Comparison of ENCODE assay signal across 8 cellular contexts in the genomic region with DNA sequence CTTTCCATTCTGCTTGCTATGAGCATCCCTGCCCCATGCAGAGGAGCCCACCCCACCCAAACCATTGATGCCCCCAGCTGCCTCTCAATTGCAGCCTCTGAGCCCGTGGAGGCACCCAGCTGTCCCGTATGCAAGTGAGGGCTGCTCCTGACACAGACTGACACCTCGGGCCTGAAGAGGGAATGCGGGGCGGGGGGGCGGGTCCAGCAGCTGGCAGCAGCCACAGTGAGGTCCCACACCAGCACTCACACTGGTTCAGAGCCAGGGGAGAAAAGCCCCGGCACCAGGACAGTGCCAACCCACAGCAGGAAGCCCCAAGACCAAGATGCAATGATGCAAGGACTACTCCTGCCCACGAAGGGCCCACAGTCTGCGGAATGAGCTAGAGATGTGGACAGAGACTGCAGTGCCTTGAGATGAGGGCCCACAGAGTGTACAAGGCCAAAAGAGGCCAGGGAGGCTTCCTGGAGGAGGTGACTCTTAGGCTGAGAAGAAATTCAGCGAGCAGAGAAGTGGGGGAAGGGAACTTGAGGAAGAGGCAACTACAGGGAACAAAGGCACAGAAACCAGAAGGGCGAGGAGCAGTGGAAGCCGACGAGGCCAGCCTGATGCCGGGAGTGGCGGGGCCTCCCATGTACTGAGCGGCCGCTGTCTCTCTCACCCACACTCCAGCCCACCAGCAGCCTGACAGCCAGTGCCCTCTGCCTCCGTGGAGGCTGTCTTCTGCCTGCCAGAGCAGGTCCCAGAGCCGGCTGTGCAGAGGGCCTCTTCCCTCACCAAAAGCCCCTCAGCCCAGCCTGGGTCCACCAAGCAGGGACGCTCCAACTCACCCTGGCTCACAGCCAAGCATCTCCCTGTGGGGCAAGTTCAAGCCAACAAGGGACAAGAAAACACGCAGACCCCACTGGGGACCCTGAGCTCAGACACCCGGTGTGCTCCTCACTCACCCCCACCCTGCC. TPM values are rescaled to one million over a fixed set of nuclear protein-coding genes. Genes with fewer than 3 reads are reported as not detected.
A peak's percentile ranks its signal among the peaks of the same experiment; 100 is the strongest.
DNase-seq lines count a peak whose midpoint lies in the region; ATAC-seq, FAIRE-seq and TF ChIP-seq lines count a peak whose summit lies in the region.

No MANE protein-coding gene starts in this region.

- H3K4me3 Mint-ChIP-seq in Calu3 (ENCODE audit: low read depth, unreplicated experiment): peak overlapping the region; percentile 64
- peak overlapping the region; percentile 75 to 96 (median 91) for H3K4me3 Mint-ChIP-seq in IgD-negative memory B cell
- H3K4me3 Mint-ChIP-seq in naive B cell: peak overlapping the region; percentile 23 to 88 (median 78)

- H3K27ac ChIP-seq in K562 (ENCODE audit: extremely low read depth, low read depth, low read length): no peak overlapping the region

- TF ChIP-seq RAD21 in K562 (CRISPR knock-in tag; conservative IDR thresholded peaks at IDR 0.05 in 1 of 2, IDR thresholded peaks at IDR 0.05 in 1 of 2): no peak

- peak overlapping the region; percentile 83 for H3K27ac Mint-ChIP-seq in Calu3 (ENCODE audit: unreplicated experiment)
- H3K27ac Mint-ChIP-seq in IgD-negative memory B cell: peak overlapping the region; percentile 98 to 100 (median 99)
- H3K27ac Mint-ChIP-seq in naive B cell: peak overlapping the region; percentile 96 to 99 (median 98)

- no peaks in the 10 kb centered on the region for H3K27me3 ChIP-seq in K562 (ENCODE audit: control insufficient read depth in 2 of 2, insufficient read depth in 2 of 2, low read length in 2 of 2)

- POLR2A ChIA-PET in K562 (lab: Yijun Ruan, JAX): interaction anchor here (0.5 to 2.1 kb wide), 3 partner anchors 9 to 30 kb away, joined by 3 to 8 read pairs (median 3); a partner anchor contains a TSS

- peak overlapping the region in 1 of 2 experiments; percentile 82; a peak in 2 of 4 replicates for H3K9ac ChIP-seq in K562 (ENCODE audit: insufficient read depth in 1 of 2, low read depth in 2 of 2, low read length in 2 of 2)

- ATAC-seq in K562: no peak
- ATAC-seq in naive B cell (ENCODE audit: low read depth in 2 of 2): peak; percentile 20 to 27

- H3K36me3 ChIP-seq in K562 (ENCODE audit: control insufficient read depth, insufficient read depth, low read length): peaks cover 6% of the 10 kb centered on the region; the same call in 1 of the 3 replicates

- TF ChIP-seq POLR2A in K562 (conservative IDR thresholded peaks at IDR 0.05): no peak

- no TSS peak for BruUV-seq in Calu3 (replicated peaks; lab: Mats Ljungman, UMichigan)
- BruUV-seq in K562 (replicated peaks; lab: Mats Ljungman, UMichigan): no TSS peak

- DNase-seq in Calu3 (no peak), K562 (ENCODE audit: extremely low read depth in 1 of 4, low spot score in 3 of 4) (no peak), naive B cell (peak; percentile 34), NCI-H1436 treated with DMSO at 0.1 percent for 48 hours (lab: John Stamatoyannopoulos, UW) (no peak), NOMO-1 treated with DMSO at 0.1 percent for 48 hours (lab: John Stamatoyannopoulos, UW; ENCODE audit: unreplicated experiment) (no peak), KG1 (lab: John Stamatoyannopoulos, UW) (no peak), epidermal melanocyte (ENCODE audit: insufficient read length, low spot score) (no peak)

- H3K4me1 Mint-ChIP-seq in Calu3 (ENCODE audit: low read depth, unreplicated experiment): peaks cover 73% of the 10 kb centered on the region
- peaks cover 56 to 92% (median 74%) of the 10 kb centered on the region in 3 donors for H3K4me1 Mint-ChIP-seq in IgD-negative memory B cell
- peaks cover 76 to 98% (median 94%) of the 10 kb centered on the region in 3 donors for H3K4me1 Mint-ChIP-seq in naive B cell

- TF ChIP-seq CTCF in Calu3 (IDR thresholded peaks at IDR 0.05; ENCODE audit: unreplicated experiment): no peak
- TF ChIP-seq CTCF in K562 (IDR thresholded peaks at IDR 0.05 in 2 of 3, conservative IDR thresholded peaks at IDR 0.05 in 1 of 3; ENCODE audit: insufficient read depth in 2 of 3, low read depth in 1 of 3, low read length in 3 of 3): no peak

- no peak for TF ChIP-seq EP300 in K562 (IDR thresholded peaks at IDR 0.05; ENCODE audit: low read length)

- in situ Hi-C loops in K562 (cut with MboI): no loop called here

- 56% methylated on average over 20 of the region's 22 CpGs for WGBS in K562 (ENCODE audit: insufficient coverage, low coverage, missing lambda C conversion rate)

- intact Hi-C loops in Calu3 (cut with micrococcal nuclease; ENCODE audit: unreplicated experiment) (no loop called here), K562 (cut with micrococcal nuclease) (no loop called here)

- H3K9me3 Mint-ChIP-seq in Calu3 (ENCODE audit: low read depth, unreplicated experiment) (no peaks in the 10 kb centered on the region), IgD-negative memory B cell (no peaks in the 10 kb centered on the region), naive B cell (peaks cover 0 to 2% (median 0%) of the 10 kb centered on the region in 7 donors)

- no peak for FAIRE-seq in K562 (lab: Jason Lieb, UNC)

- H3K27me3 Mint-ChIP-seq in Calu3 (ENCODE audit: unreplicated experiment): no peaks in the 10 kb centered on the region
- no peaks in the 10 kb centered on the region for H3K27me3 Mint-ChIP-seq in IgD-negative memory B cell
- no peaks in the 10 kb centered on the region for H3K27me3 Mint-ChIP-seq in naive B cell

- H4K20me1 ChIP-seq in K562 (replicated peaks; ENCODE audit: control insufficient read depth, insufficient read depth, low read length): peaks cover 40% of the 10 kb centered on the region

- no peaks in the 10 kb centered on the region for H3K9me1 ChIP-seq in K562 (ENCODE audit: control insufficient read depth, insufficient read depth, low read length)

- peaks cover 28 to 82% of the 10 kb centered on the region in 2 experiments for H3K4me1 ChIP-seq in K562 (replicated peaks in 1 of 2; ENCODE audit: control insufficient read depth in 2 of 2, insufficient read depth in 2 of 2, low read length in 2 of 2)

- no peak overlapping the region for H2AFZ ChIP-seq in K562 (ENCODE audit: low read depth, low read length)

- H3K9me3 ChIP-seq in K562 (replicated peaks; ENCODE audit: control insufficient read depth, insufficient read depth, low read depth, low read length): no peaks in the 10 kb centered on the region

- peaks cover 79% of the 10 kb centered on the region for H3K79me2 ChIP-seq in K562 (ENCODE audit: control insufficient read depth, insufficient read depth, low read length)

- CTCF ChIA-PET in Calu3 (lab: Charles Lee): no interaction called here
- CTCF ChIA-PET in K562 (lab: Yijun Ruan, JAX; ENCODE audit: low intra/inter-chr PET ratio): no interaction called here

- no peak overlapping the region for H3K4me2 ChIP-seq in K562 (ENCODE audit: insufficient read depth, low read length)

- H3K36me3 Mint-ChIP-seq in Calu3 (ENCODE audit: insufficient read depth, unreplicated experiment) (peaks cover 54% of the 10 kb centered on the region), IgD-negative memory B cell (peaks cover 5% of the 10 kb centered on the region), naive B cell (no peaks in the 10 kb centered on the region)

- no peak overlapping the region for H3K4me3 ChIP-seq in K562

RNA-seq across cellular contexts. Expression of a gene that starts 9.2 kb away (rescaled TPM):
- total RNA-seq in Calu3 (2022): 80.7 and 84.6 TPM in 2 replicates
- polyA plus RNA-seq in IgD-negative memory B cell: 90.5 TPM
- total RNA-seq in K562 (2011; cell fraction: chromatin; rRNA removed; ENCODE audit: low replicate concordance): 18.1 and 34.4 TPM in 2 replicates
- total RNA-seq in K562 (2011; cell fraction: nucleolus; rRNA removed): 13.4 and 13.5 TPM in 2 replicates
- total RNA-seq in K562 (2011; cell fraction: nucleoplasm; rRNA removed): 17.2 and 24.7 TPM in 2 replicates
- 2.1 and 4.5 TPM in 2 replicates for total RNA-seq in K562 (2014; rRNA removed)
- total RNA-seq in K562 (2014; rRNA removed; fragmentation: Illumina TruSeq; extraction: Trizol): 1.6 and 2.3 TPM in 2 replicates
- total RNA-seq in K562 (2015; rRNA removed; fragmentation: Illumina TruSeq; extraction: Trizol): 2.8 and 4.1 TPM in 2 replicates
- total RNA-seq in K562 (2021): 11.2 and 16.7 TPM in 2 replicates
- 4.4 and 7.7 TPM in 2 replicates for polyA plus RNA-seq in K562 (2011; rRNA removed)
- 8.2 and 9.0 TPM in 2 replicates for polyA plus RNA-seq in K562 (2011; cell fraction: cytosol; rRNA removed)
- polyA plus RNA-seq in K562 (2011; cell fraction: nucleus; rRNA removed): 16.1 and 16.7 TPM in 2 replicates
- 13.8 and 19.2 TPM in 2 replicates for polyA plus RNA-seq in K562 (2012)
- 5.6 and 9.1 TPM in 2 replicates for polyA plus RNA-seq in K562 (2014; fragmentation: Illumina TruSeq; extraction: Trizol)
- under 1 TPM; 0.17 to 0.25 TPM for polyA plus RNA-seq in K562 (2014; fragmentation: Nextera tagmentation; extraction: Ambion mirVana)
- 3.6 and 6.6 TPM in 2 replicates for polyA plus RNA-seq in K562 (2014; rRNA removed)
- 2.1 and 2.7 TPM in 2 replicates for polyA minus RNA-seq in K562 (2011; rRNA and poly(A)+ RNA removed)
- polyA minus RNA-seq in K562 (2011; cell fraction: cytosol; rRNA and poly(A)+ RNA removed): 3.5 and 5.9 TPM in 2 replicates
- polyA minus RNA-seq in K562 (2011; cell fraction: nucleus; rRNA and poly(A)+ RNA removed): 4.8 and 8.4 TPM in 2 replicates
- polyA plus RNA-seq in naive B cell (ENCODE audit: low read depth in 6 of 6): 10 to 100 TPM; 12.3 to 36.9 (median 21.6) TPM

RNA-seq across cellular contexts. Expression of a gene that starts 34.0 kb away (rescaled TPM):
- total RNA-seq in Calu3 (2022): 31.5 and 39.9 TPM in 2 replicates
- 44.9 TPM for polyA plus RNA-seq in IgD-negative memory B cell
- 99.6 and 215 TPM in 2 replicates for total RNA-seq in K562 (2011; cell fraction: chromatin; rRNA removed; ENCODE audit: low replicate concordance)
- total RNA-seq in K562 (2011; cell fraction: nucleolus; rRNA removed): 168 and 199 TPM in 2 replicates
- 195 and 215 TPM in 2 replicates for total RNA-seq in K562 (2011; cell fraction: nucleoplasm; rRNA removed)
- 56.6 and 88.7 TPM in 2 replicates for total RNA-seq in K562 (2014; rRNA removed)
- total RNA-seq in K562 (2014; rRNA removed; fragmentation: Illumina TruSeq; extraction: Trizol): 48.1 and 53.8 TPM in 2 replicates
- total RNA-seq in K562 (2015; rRNA removed; fragmentation: Illumina TruSeq; extraction: Trizol): 71.1 and 73.4 TPM in 2 replicates
- 95.3 and 102 TPM in 2 replicates for total RNA-seq in K562 (2021)
- 93.8 and 101 TPM in 2 replicates for polyA plus RNA-seq in K562 (2011; rRNA removed)
- polyA plus RNA-seq in K562 (2011; cell fraction: cytosol; rRNA removed): 131 and 200 TPM in 2 replicates
- 142 and 205 TPM in 2 replicates for polyA plus RNA-seq in K562 (2011; cell fraction: nucleus; rRNA removed)
- polyA plus RNA-seq in K562 (2012): 83.9 and 86.2 TPM in 2 replicates
- polyA plus RNA-seq in K562 (2014; fragmentation: Illumina TruSeq; extraction: Trizol): 126 and 142 TPM in 2 replicates
- 10 to 100 TPM; 43.5 to 69.3 TPM for polyA plus RNA-seq in K562 (2014; fragmentation: Nextera tagmentation; extraction: Ambion mirVana)
- polyA plus RNA-seq in K562 (2014; rRNA removed): 104 and 107 TPM in 2 replicates
- polyA minus RNA-seq in K562 (2011; rRNA and poly(A)+ RNA removed): 54.4 and 75.4 TPM in 2 replicates
- polyA minus RNA-seq in K562 (2011; cell fraction: cytosol; rRNA and poly(A)+ RNA removed): 56.3 and 59.9 TPM in 2 replicates
- polyA minus RNA-seq in K562 (2011; cell fraction: nucleus; rRNA and poly(A)+ RNA removed): 64.1 and 85.1 TPM in 2 replicates
- 10 to 100 TPM; 46.3 to 78.7 (median 54.2) TPM for polyA plus RNA-seq in naive B cell (ENCODE audit: low read depth in 6 of 6)

RNA-seq across cellular contexts. Expression of a gene that starts 41.1 kb away (rescaled TPM):
- total RNA-seq in Calu3 (2022): 0.17 and 1.1 TPM in 2 replicates
- 1.1 TPM for polyA plus RNA-seq in IgD-negative memory B cell
- total RNA-seq in K562 (2011; cell fraction: chromatin; rRNA removed; ENCODE audit: low replicate concordance): 4.2 and 9.4 TPM in 2 replicates
- total RNA-seq in K562 (2011; cell fraction: nucleolus; rRNA removed): 7.7 and 10.1 TPM in 2 replicates
- 4.3 and 4.5 TPM in 2 replicates for total RNA-seq in K562 (2011; cell fraction: nucleoplasm; rRNA removed)
- 2.5 and 3.1 TPM in 2 replicates for total RNA-seq in K562 (2014; rRNA removed)
- total RNA-seq in K562 (2014; rRNA removed; fragmentation: Illumina TruSeq; extraction: Trizol): 0.80 and 1.2 TPM in 2 replicates
- 0.58 and 1.3 TPM in 2 replicates for total RNA-seq in K562 (2015; rRNA removed; fragmentation: Illumina TruSeq; extraction: Trizol)
- total RNA-seq in K562 (2021): 3.0 and 3.7 TPM in 2 replicates
- 1.2 and 1.6 TPM in 2 replicates for polyA plus RNA-seq in K562 (2011; rRNA removed)
- polyA plus RNA-seq in K562 (2011; cell fraction: cytosol; rRNA removed): 1.8 and 2.2 TPM in 2 replicates
- polyA plus RNA-seq in K562 (2011; cell fraction: nucleus; rRNA removed): 12.7 and 14.3 TPM in 2 replicates
- 1.7 and 5.0 TPM in 2 replicates for polyA plus RNA-seq in K562 (2012)
- 0.82 and 1.2 TPM in 2 replicates for polyA plus RNA-seq in K562 (2014; fragmentation: Illumina TruSeq; extraction: Trizol)
- polyA plus RNA-seq in K562 (2014; fragmentation: Nextera tagmentation; extraction: Ambion mirVana): under 1 TPM; 0.18 to 0.41 TPM
- polyA plus RNA-seq in K562 (2014; rRNA removed): 4.3 and 4.8 TPM in 2 replicates
- polyA minus RNA-seq in K562 (2011; rRNA and poly(A)+ RNA removed): 0.75 TPM in 1 of 2 replicates, not detected in the other
- polyA minus RNA-seq in K562 (2011; cell fraction: cytosol; rRNA and poly(A)+ RNA removed): 3.0 TPM in 1 of 2 replicates, not detected in the other
- polyA minus RNA-seq in K562 (2011; cell fraction: nucleus; rRNA and poly(A)+ RNA removed): 2.6 TPM in 2 replicates
- 1 to 10 TPM in 1 of 6 donors, under 1 TPM in 1, not detected in 4; 0.73 to 1.0 TPM for polyA plus RNA-seq in naive B cell (ENCODE audit: low read depth in 6 of 6)

RNA-seq across cellular contexts. Expression of a gene that starts 54.8 kb away (rescaled TPM):
- total RNA-seq in Calu3 (2022): 11.8 and 12.8 TPM in 2 replicates
- 32.5 TPM for polyA plus RNA-seq in IgD-negative memory B cell
- 24.9 and 89.8 TPM in 2 replicates for total RNA-seq in K562 (2011; cell fraction: chromatin; rRNA removed; ENCODE audit: low replicate concordance)
- total RNA-seq in K562 (2011; cell fraction: nucleolus; rRNA removed): 90.4 and 100 TPM in 2 replicates
- total RNA-seq in K562 (2011; cell fraction: nucleoplasm; rRNA removed): 52.6 and 55.0 TPM in 2 replicates
- 25.5 and 47.2 TPM in 2 replicates for total RNA-seq in K562 (2014; rRNA removed)
- total RNA-seq in K562 (2014; rRNA removed; fragmentation: Illumina TruSeq; extraction: Trizol): 2.8 and 6.6 TPM in 2 replicates
- total RNA-seq in K562 (2015; rRNA removed; fragmentation: Illumina TruSeq; extraction: Trizol): 17.2 and 19.0 TPM in 2 replicates
- 43.1 and 47.1 TPM in 2 replicates for total RNA-seq in K562 (2021)
- polyA plus RNA-seq in K562 (2011; rRNA removed): 14.0 and 19.4 TPM in 2 replicates
- 30.0 and 73.0 TPM in 2 replicates for polyA plus RNA-seq in K562 (2011; cell fraction: cytosol; rRNA removed)
- 34.4 and 63.8 TPM in 2 replicates for polyA plus RNA-seq in K562 (2011; cell fraction: nucleus; rRNA removed)
- polyA plus RNA-seq in K562 (2012): 26.5 and 52.2 TPM in 2 replicates
- 15.4 and 34.0 TPM in 2 replicates for polyA plus RNA-seq in K562 (2014; fragmentation: Illumina TruSeq; extraction: Trizol)
- 1 to 10 TPM; 2.6 to 3.4 TPM for polyA plus RNA-seq in K562 (2014; fragmentation: Nextera tagmentation; extraction: Ambion mirVana)
- 26.0 and 42.6 TPM in 2 replicates for polyA plus RNA-seq in K562 (2014; rRNA removed)
- polyA minus RNA-seq in K562 (2011; rRNA and poly(A)+ RNA removed): 7.5 and 10.6 TPM in 2 replicates
- 30.9 and 50.2 TPM in 2 replicates for polyA minus RNA-seq in K562 (2011; cell fraction: cytosol; rRNA and poly(A)+ RNA removed)
- 24.7 and 25.8 TPM in 2 replicates for polyA minus RNA-seq in K562 (2011; cell fraction: nucleus; rRNA and poly(A)+ RNA removed)
- 10 to 100 TPM; 19.7 to 36.6 (median 25.0) TPM for polyA plus RNA-seq in naive B cell (ENCODE audit: low read depth in 6 of 6)
